Comparison of ENCODE assay signal across 8 cellular contexts in genomic region chr16:18925306-18926188, GRCh38. TPM values are rescaled to one million over a fixed set of nuclear protein-coding genes. Genes with fewer than 3 reads are reported as not detected.
DNase-seq lines count a peak whose midpoint lies in the region; ATAC-seq lines count a peak whose summit lies in the region.
"Not testable (repeated sequence)": the region's sequence is repeated elsewhere in the genome, so short reads cannot be mapped to it uniquely, and the experiment has no call there.

No MANE protein-coding gene starts in this region.

- in situ Hi-C loops in ACHN (cut with HindIII; ENCODE audit: low pct_ligation_motif_present, low pct_unique_long_range_greater_than_20kb, low sequenced_read_pairs), result not testable (repeated sequence)

- peaks cover 34% of the 10 kb centered on the region for H3K4me1 Mint-ChIP-seq in dendritic cell treated with granulocyte-macrophage colony-stimulating factor and Interleukin-4, amounts not matched to agents 40 ng/mL and 50 ng/mL, for 4 days (ENCODE audit: low read depth)

- not testable (repeated sequence) for H3K27me3 Mint-ChIP-seq in dendritic cell treated with granulocyte-macrophage colony-stimulating factor and Interleukin-4, amounts not matched to agents 40 ng/mL and 50 ng/mL, for 4 days

- peaks cover 27% of the 10 kb centered on the region for H3K36me3 Mint-ChIP-seq in dendritic cell treated with granulocyte-macrophage colony-stimulating factor and Interleukin-4, amounts not matched to agents 40 ng/mL and 50 ng/mL, for 4 days (ENCODE audit: low read depth)

- ATAC-seq in GM19043 (IDR thresholded peaks at IDR 0.05; ENCODE audit: low read depth, unreplicated experiment) (peak; percentile 60), HG03097 (IDR thresholded peaks at IDR 0.05; ENCODE audit: low FRiP score, unreplicated experiment) (peak; percentile 46), left colon (peak; percentile 71)

- intact Hi-C loops in dendritic cell treated with granulocyte-macrophage colony-stimulating factor and Interleukin-4, amounts not matched to agents 40 ng/mL and 50 ng/mL, for 4 days (cut with micrococcal nuclease); left colon (cut with DNase I, micrococcal nuclease): not testable (repeated sequence)

- H3K27ac Mint-ChIP-seq in dendritic cell treated with granulocyte-macrophage colony-stimulating factor and Interleukin-4, amounts not matched to agents 40 ng/mL and 50 ng/mL, for 4 days, result peak overlapping the region; percentile 96

- peak overlapping the region; percentile 83 for H3K4me3 Mint-ChIP-seq in dendritic cell treated with granulocyte-macrophage colony-stimulating factor and Interleukin-4, amounts not matched to agents 40 ng/mL and 50 ng/mL, for 4 days

- H3K9me3 Mint-ChIP-seq in dendritic cell treated with granulocyte-macrophage colony-stimulating factor and Interleukin-4, amounts not matched to agents 40 ng/mL and 50 ng/mL, for 4 days, result not testable (repeated sequence)

- DNase-seq in ACHN (peak; percentile 79), NCI-H774 (lab: John Stamatoyannopoulos, UW) (peak; percentile 21), left colon (peak; percentile 65 to 70)
- peak; percentile 55 to 64 for DNase-seq in activated CD4-positive, alpha-beta T cell treated with anti-CD3 and anti-CD28 coated beads, Interleukin-2, amount 50 U/mL, for 48 hours
- DNase-seq in stimulated activated CD4-positive, alpha-beta T cell treated with anti-CD3 and anti-CD28 coated beads, Interleukin-12 subunit alpha, Interleukin-12 subunit beta, amount 100 ng/mL, for 48 hours (ENCODE audit: low read depth in 2 of 3, low spot score in 1 of 3), result peak; percentile 23 to 61 (median 40)

RNA-seq across cellular contexts. Expression of gene SMG1, which starts 0.7 kb away (rescaled TPM):
- total RNA-seq in left colon, result 10 to 100 TPM; 85.3 to 99.1 TPM

RNA-seq across cellular contexts. Expression of gene TMC7, which starts 58.2 kb away (rescaled TPM):
- 10 to 100 TPM; 11.7 to 12.7 TPM for total RNA-seq in left colon

Comparison
In these comparisons a context has a peak if more than half of its experiments do, and no peak if none do; other contexts are left out.
1. Peak in every context shown above with its lines: DNase-seq and ATAC-seq.
2. DNase-seq: peak in every context shown above with its lines; median percentile 79 in ACHN; 68 in left colon; 60 in activated CD4-positive, alpha-beta T cell treated with anti-CD3 and anti-CD28 coated beads, Interleukin-2, amount 50 U/mL, for 48 hours; 40 in stimulated activated CD4-positive, alpha-beta T cell treated with anti-CD3 and anti-CD28 coated beads, Interleukin-12 subunit alpha, Interleukin-12 subunit beta, amount 100 ng/mL, for 48 hours; 21 in NCI-H774.